In genomic region chr2:42964444-42965081, GRCh38 we compare ENCODE assay signal across 11 cellular contexts.
DNase-seq lines count a peak whose midpoint lies in the region; ATAC-seq and TF ChIP-seq lines count a peak whose summit lies in the region.
"Had no signal": no experiment of that assay in that cellular context is flagged by ENCODE, and none has a peak within 500 bp of the region (broad histone marks: within the 10 kb centered on the region; RNA-seq: fewer than 3 reads in every experiment).

No MANE protein-coding gene starts in this region.

- peak overlapping the region; percentile 56 for H3K27ac ChIP-seq in breast epithelium
- H3K27ac ChIP-seq in uterus: peak overlapping the region; percentile 93
- H3K27ac ChIP-seq: 22Rv1 had no signal

- no peak for TF ChIP-seq POLR2A in breast epithelium (IDR thresholded peaks at IDR 0.05)
- no peak for TF ChIP-seq POLR2A in lower leg skin (IDR thresholded peaks at IDR 0.05)
- TF ChIP-seq POLR2A in uterus (IDR thresholded peaks at IDR 0.05): no peak

- no peak for ATAC-seq in GM18873 (IDR thresholded peaks at IDR 0.05; ENCODE audit: low FRiP score, unreplicated experiment)
- ATAC-seq: esophagus mucosa had no signal

- intact Hi-C loops in breast epithelium (cut with DNase I; ENCODE audit: low total_unique reads) (no loop called here), lower leg skin (cut with DNase I; ENCODE audit: low total_unique reads) (no loop called here), uterus (cut with DNase I; ENCODE audit: low total_unique reads) (no loop called here)

- H3K4me3 ChIP-seq in breast epithelium (no peak overlapping the region), lower leg skin (ENCODE audit: low read depth, poor library complexity, severe bottlenecking) (no peak overlapping the region), uterus (no peak overlapping the region)

- H3K36me3 ChIP-seq in breast epithelium: no peaks in the 10 kb centered on the region
- no peaks in the 10 kb centered on the region for H3K36me3 ChIP-seq in uterus

- peaks cover 17% of the 10 kb centered on the region in 2 donors for H3K4me1 ChIP-seq in breast epithelium
- H3K4me1 ChIP-seq in uterus: peaks cover 24 to 44% of the 10 kb centered on the region in 2 donors

- H3K9me3 ChIP-seq in breast epithelium (no peaks in the 10 kb centered on the region), uterus (no peaks in the 10 kb centered on the region)

- WGBS in lower leg skin, 2 donors: 46 to 50% methylated on average over 3 to 5 of the region's 5 CpGs

- DNase-seq in DMS 273 (lab: John Stamatoyannopoulos, UW; ENCODE audit: unreplicated experiment): peak; percentile 25
- DNase-seq in DMS 273 treated with DMSO at 0.1 percent for 48 hours (lab: John Stamatoyannopoulos, UW): no peak
- peak in 1 of 2 donors; percentile 62 for DNase-seq in breast epithelium (ENCODE audit: low spot score in 2 of 2)
- peak; percentile 68 to 96 for DNase-seq in lower leg skin (ENCODE audit: low spot score in 2 of 2)
- peak; percentile 65 to 77 for DNase-seq in uterus
- DNase-seq in superior temporal gyrus (ENCODE audit: extremely low spot score): no peak
- DNase-seq in activated gamma-delta T cell treated with Interleukin-2 at 50 U/mL for 16 hours: no peak
- DNase-seq: activated CD4-positive, alpha-beta memory T cell treated with anti-CD3 and anti-CD28 coated beads for 36 hours had no signal

- no peaks in the 10 kb centered on the region for H3K27me3 ChIP-seq in breast epithelium
- no peaks in the 10 kb centered on the region for H3K27me3 ChIP-seq in uterus

- TF ChIP-seq CTCF in breast epithelium (IDR thresholded peaks at IDR 0.05) (no peak), lower leg skin (IDR thresholded peaks at IDR 0.05) (no peak), uterus (IDR thresholded peaks at IDR 0.05) (no peak)

Comparison
In these comparisons a context has a peak if more than half of its experiments do, and no peak if none do; other contexts are left out.
1. DNase-seq: peak in DMS 273 (single experiment), lower leg skin (2 of 2) and uterus (2 of 2); none in DMS 273 treated with DMSO at 0.1 percent for 48 hours (single experiment), superior temporal gyrus (single experiment) and activated gamma-delta T cell treated with Interleukin-2 at 50 U/mL for 16 hours (single experiment).